In genomic region chr4:87053802-87054767, GRCh38 we compare ENCODE assay signal across 10 cellular contexts.
DNase-seq lines count a peak whose midpoint lies in the region; ATAC-seq and TF ChIP-seq lines count a peak whose summit lies in the region.
"Had no signal": no experiment of that assay in that cellular context is flagged by ENCODE, and none has a peak within 500 bp of the region (broad histone marks: within the 10 kb centered on the region; RNA-seq: fewer than 3 reads in every experiment).

No MANE protein-coding gene starts in this region.

- H3K27me3 Mint-ChIP-seq in activated CD4-positive, alpha-beta T cell treated with anti-CD3 and anti-CD28 coated beads for 36 hours, result no peaks in the 10 kb centered on the region
- H3K27me3 Mint-ChIP-seq in activated T-helper 1 cell treated with anti-CD3 and anti-CD28 coated beads, Interleukin-12 subunit alpha, Interleukin-12 subunit beta, Interleukin-2, Interleukin-4 antibody, amounts not matched to agents 30 ng/mL and 10 ng/mL and 1 ng/mL, durations not matched to agents 14 hours and 24 hours and 36 hours (ENCODE audit: insufficient read depth), result no peaks in the 10 kb centered on the region

- no peaks in the 10 kb centered on the region for H3K9me3 Mint-ChIP-seq in activated CD4-positive, alpha-beta T cell treated with anti-CD3 and anti-CD28 coated beads for 36 hours (ENCODE audit: low read depth)
- H3K9me3 Mint-ChIP-seq in activated T-helper 1 cell treated with anti-CD3 and anti-CD28 coated beads, Interleukin-12 subunit alpha, Interleukin-12 subunit beta, Interleukin-2, Interleukin-4 antibody, amounts not matched to agents 30 ng/mL and 10 ng/mL and 1 ng/mL, durations not matched to agents 14 hours and 24 hours and 36 hours, result no peaks in the 10 kb centered on the region

- no peak overlapping the region for H3K4me3 Mint-ChIP-seq in activated CD4-positive, alpha-beta T cell treated with anti-CD3 and anti-CD28 coated beads for 36 hours
- H3K4me3 Mint-ChIP-seq in activated T-helper 1 cell treated with anti-CD3 and anti-CD28 coated beads, Interleukin-12 subunit alpha, Interleukin-12 subunit beta, Interleukin-2, Interleukin-4 antibody, amounts not matched to agents 30 ng/mL and 10 ng/mL and 1 ng/mL, durations not matched to agents 14 hours and 24 hours and 36 hours, result no peak overlapping the region

- POLR2A ChIA-PET in activated CD4-positive, alpha-beta T cell treated with anti-CD3 and anti-CD28 coated beads for 36 hours (lab: Charles Lee), result interaction anchor here (0.7 to 1.3 kb wide), 2 partner anchors 119 to 126 kb away, joined by 3 to 4 read pairs; partner anchors contain the start of gene AFF1

- no peaks in the 10 kb centered on the region for H3K36me3 ChIP-seq in tibial artery
- H3K36me3 ChIP-seq: brain microvascular endothelial cell had no signal

- DNase-seq in activated CD4-positive, alpha-beta T cell treated with anti-CD3 and anti-CD28 coated beads for 36 hours, result no peak
- no peak for DNase-seq in activated CD4-positive, alpha-beta T cell treated with anti-CD3 and anti-CD28 coated beads, Interleukin-2, amount 50 U/mL, for 48 hours
- DNase-seq in activated T-helper 1 cell treated with anti-CD3 and anti-CD28 coated beads, Interleukin-12 subunit alpha, Interleukin-12 subunit beta, Interleukin-2, Interleukin-4 antibody, amounts not matched to agents 30 ng/mL and 10 ng/mL and 1 ng/mL, durations not matched to agents 14 hours and 24 hours and 36 hours (ENCODE audit: low spot score), result no peak
- DNase-seq in left lobe of liver (ENCODE audit: low spot score), result no peak
- no peak for DNase-seq in tibial artery
- DNase-seq in putamen (ENCODE audit: low spot score), result no peak
- DNase-seq in NCI-H510A (lab: John Stamatoyannopoulos, UW), result no peak
- DNase-seq: brain microvascular endothelial cell; stimulated activated CD8-positive, alpha-beta memory T cell treated with anti-CD3 and anti-CD28 coated beads, Interleukin-4, amount 100 ng/mL, for 48 hours had no signal

- H3K9me3 ChIP-seq in tibial artery, result no peaks in the 10 kb centered on the region

- CTCF ChIA-PET in activated CD4-positive, alpha-beta T cell treated with anti-CD3 and anti-CD28 coated beads for 36 hours (lab: Charles Lee), result interaction anchor here (0.5 to 1.3 kb wide), 9 partner anchors 12 to 311 kb away, joined by 3 to 5 read pairs (median 3); no protein-coding TSS in a partner anchor

- peak overlapping the region; percentile 72 to 79 for H3K27ac ChIP-seq in tibial artery
- H3K27ac ChIP-seq: brain microvascular endothelial cell had no signal

- TF ChIP-seq CTCF in tibial artery (IDR thresholded peaks at IDR 0.05), result no peak

- H3K4me1 ChIP-seq in tibial artery, result peaks cover 0 to 99% (median 88%) of the 10 kb centered on the region in 4 donors

- intact Hi-C loops in activated CD4-positive, alpha-beta T cell treated with anti-CD3 and anti-CD28 coated beads for 36 hours (cut with DNase I, micrococcal nuclease), result loop anchor here (1.0 kb wide), 3 partner anchors 39 to 118 kb away; no protein-coding TSS in a partner anchor
- intact Hi-C loops in activated T-helper 1 cell treated with anti-CD3 and anti-CD28 coated beads, Interleukin-12 subunit alpha, Interleukin-12 subunit beta, Interleukin-2, Interleukin-4 antibody, amounts not matched to agents 30 ng/mL and 10 ng/mL and 1 ng/mL, durations not matched to agents 14 hours and 24 hours and 36 hours (cut with micrococcal nuclease), result loop anchor here (1.0 to 10.0 kb wide), 4 partner anchors 19 to 509 kb away; partner anchors contain the start of gene KLHL8
- intact Hi-C loops in tibial artery (cut with DNase I; ENCODE audit: low total_unique reads), result no loop called here

- peaks cover 85% of the 10 kb centered on the region for H3K4me1 Mint-ChIP-seq in activated CD4-positive, alpha-beta T cell treated with anti-CD3 and anti-CD28 coated beads for 36 hours
- H3K4me1 Mint-ChIP-seq in activated T-helper 1 cell treated with anti-CD3 and anti-CD28 coated beads, Interleukin-12 subunit alpha, Interleukin-12 subunit beta, Interleukin-2, Interleukin-4 antibody, amounts not matched to agents 30 ng/mL and 10 ng/mL and 1 ng/mL, durations not matched to agents 14 hours and 24 hours and 36 hours (ENCODE audit: low read depth), result peaks cover 86% of the 10 kb centered on the region

- peak overlapping the region; percentile 77 for H3K27ac Mint-ChIP-seq in activated CD4-positive, alpha-beta T cell treated with anti-CD3 and anti-CD28 coated beads for 36 hours
- H3K27ac Mint-ChIP-seq in activated T-helper 1 cell treated with anti-CD3 and anti-CD28 coated beads, Interleukin-12 subunit alpha, Interleukin-12 subunit beta, Interleukin-2, Interleukin-4 antibody, amounts not matched to agents 30 ng/mL and 10 ng/mL and 1 ng/mL, durations not matched to agents 14 hours and 24 hours and 36 hours, result peak overlapping the region; percentile 82

- H3K27me3 ChIP-seq in tibial artery, result no peaks in the 10 kb centered on the region
- H3K27me3 ChIP-seq: brain microvascular endothelial cell had no signal

- peak overlapping the region in 1 of 2 donors; percentile 18 for H3K4me3 ChIP-seq in tibial artery

- ATAC-seq in activated CD4-positive, alpha-beta T cell treated with anti-CD3 and anti-CD28 coated beads for 36 hours, result peak; percentile 3
- peak; percentile 75 for ATAC-seq in left lobe of liver
- ATAC-seq in HG02981 (IDR thresholded peaks at IDR 0.05; ENCODE audit: unreplicated experiment), result no peak

- peaks cover 34% of the 10 kb centered on the region for H3K36me3 Mint-ChIP-seq in activated CD4-positive, alpha-beta T cell treated with anti-CD3 and anti-CD28 coated beads for 36 hours (ENCODE audit: low read depth)
- H3K36me3 Mint-ChIP-seq in activated T-helper 1 cell treated with anti-CD3 and anti-CD28 coated beads, Interleukin-12 subunit alpha, Interleukin-12 subunit beta, Interleukin-2, Interleukin-4 antibody, amounts not matched to agents 30 ng/mL and 10 ng/mL and 1 ng/mL, durations not matched to agents 14 hours and 24 hours and 36 hours (ENCODE audit: low read depth), result peaks cover 32% of the 10 kb centered on the region
